In the genomic region with DNA sequence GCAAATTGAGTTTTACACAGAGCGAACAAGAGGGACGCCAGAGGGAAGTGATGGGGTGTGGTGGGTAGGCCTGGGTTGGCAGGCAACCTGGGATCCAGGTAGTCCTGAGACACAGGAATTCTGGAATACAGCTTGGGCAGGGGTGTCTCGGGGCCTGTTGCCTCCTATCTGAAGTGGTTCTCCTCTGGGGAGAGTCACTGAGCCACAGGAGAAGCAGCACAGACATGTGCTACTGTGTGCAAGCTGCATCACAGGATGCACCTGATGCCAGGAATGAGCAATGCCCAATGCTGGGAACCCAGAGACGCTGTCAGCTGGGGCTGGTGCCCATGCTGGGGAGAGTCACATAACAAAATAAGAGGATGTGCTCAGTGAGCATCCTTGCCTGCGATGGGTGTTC, we compare ENCODE assay signal across 16 cellular contexts.
DNase-seq lines count a peak whose midpoint lies in the region; ATAC-seq and TF ChIP-seq lines count a peak whose summit lies in the region.
"Had no signal": no experiment of that assay in that cellular context is flagged by ENCODE, and none has a peak within 500 bp of the region (broad histone marks: within the 10 kb centered on the region; RNA-seq: fewer than 3 reads in every experiment).

No MANE protein-coding gene starts in this region.

- CTCF ChIA-PET in activated CD4-positive, alpha-beta memory T cell treated with anti-CD3 and anti-CD28 coated beads for 36 hours (lab: Charles Lee), result interaction anchor here (0.7 kb wide), 1 partner anchor 10 kb away, joined by 3 read pairs; no protein-coding TSS in a partner anchor
- CTCF ChIA-PET in activated CD4-positive, alpha-beta memory T cell treated with anti-CD3 and anti-CD28 coated beads, Interleukin-2, amount 10 ng/mL, durations not matched to agents 7 days and 5 days (lab: Charles Lee), result no interaction called here
- CTCF ChIA-PET in Panc1 (lab: Charles Lee), result no interaction called here

- H3K4me3 Mint-ChIP-seq in activated CD4-positive, alpha-beta memory T cell treated with anti-CD3 and anti-CD28 coated beads for 36 hours, result no peak overlapping the region
- no peak overlapping the region for H3K4me3 Mint-ChIP-seq in activated CD4-positive, alpha-beta memory T cell treated with anti-CD3 and anti-CD28 coated beads, Interleukin-2, amount 10 ng/mL, durations not matched to agents 7 days and 5 days
- H3K4me3 Mint-ChIP-seq: B cell; CD8-positive, alpha-beta T cell; GM23338; IgD-negative memory B cell had no signal

- peaks cover 3% of the 10 kb centered on the region; the same call in 1 of the 2 replicates for H3K27me3 ChIP-seq in Panc1 (ENCODE audit: control insufficient read depth, insufficient read depth, low read length)
- H3K27me3 ChIP-seq in foreskin keratinocyte, result no peaks in the 10 kb centered on the region
- H3K27me3 ChIP-seq: BLaER1 treated with 17β-estradiol and CSF1 and Interleukin-3, amounts not matched to agents 10 nM and 100 nM had no signal

- ATAC-seq in Panc1 (peak; percentile 56), foreskin keratinocyte (peak; percentile 9), HG03045 (IDR thresholded peaks at IDR 0.05; ENCODE audit: unreplicated experiment) (no peak), HG03342 (IDR thresholded peaks at IDR 0.05; ENCODE audit: unreplicated experiment) (no peak)
- ATAC-seq: CD8-positive, alpha-beta T cell; GM23338 had no signal

- H3K9me3 Mint-ChIP-seq in activated CD4-positive, alpha-beta memory T cell treated with anti-CD3 and anti-CD28 coated beads for 36 hours, result no peaks in the 10 kb centered on the region
- H3K9me3 Mint-ChIP-seq in activated CD4-positive, alpha-beta memory T cell treated with anti-CD3 and anti-CD28 coated beads, Interleukin-2, amount 10 ng/mL, durations not matched to agents 7 days and 5 days, result no peaks in the 10 kb centered on the region
- H3K9me3 Mint-ChIP-seq: CD8-positive, alpha-beta T cell; GM23338; IgD-negative memory B cell had no signal

- H3K27ac Mint-ChIP-seq in activated CD4-positive, alpha-beta memory T cell treated with anti-CD3 and anti-CD28 coated beads for 36 hours, result no peak overlapping the region
- no peak overlapping the region for H3K27ac Mint-ChIP-seq in activated CD4-positive, alpha-beta memory T cell treated with anti-CD3 and anti-CD28 coated beads, Interleukin-2, amount 10 ng/mL, durations not matched to agents 7 days and 5 days
- H3K27ac Mint-ChIP-seq: B cell; CD8-positive, alpha-beta T cell; GM23338; IgD-negative memory B cell had no signal

- H3K4me1 ChIP-seq in Panc1 (ENCODE audit: control insufficient read depth, insufficient read depth, low read length), result no peaks in the 10 kb centered on the region
- H3K4me1 ChIP-seq in foreskin keratinocyte, result no peaks in the 10 kb centered on the region

- peaks cover 4% of the 10 kb centered on the region for H3K4me1 Mint-ChIP-seq in activated CD4-positive, alpha-beta memory T cell treated with anti-CD3 and anti-CD28 coated beads for 36 hours (ENCODE audit: low read depth)
- H3K4me1 Mint-ChIP-seq in activated CD4-positive, alpha-beta memory T cell treated with anti-CD3 and anti-CD28 coated beads, Interleukin-2, amount 10 ng/mL, durations not matched to agents 7 days and 5 days, result peaks cover 6% of the 10 kb centered on the region
- H3K4me1 Mint-ChIP-seq: B cell, IgD-negative memory B cell had no signal

- peak; percentile 22 for DNase-seq in activated CD4-positive, alpha-beta memory T cell treated with anti-CD3 and anti-CD28 coated beads for 36 hours
- no peak for DNase-seq in activated CD4-positive, alpha-beta memory T cell treated with anti-CD3 and anti-CD28 coated beads, Interleukin-2, amount 10 ng/mL, durations not matched to agents 7 days and 5 days
- DNase-seq in Panc1 (ENCODE audit: low read depth, low spot score) (no peak), foreskin keratinocyte (no peak), activated gamma-delta T cell (lab: John Stamatoyannopoulos, UW) (no peak)
- DNase-seq: CD8-positive, alpha-beta T cell; DMS 273 treated with DMSO at 0.1 percent for 48 hours; DMS79 treated with DMSO at 0.1 percent for 48 hours; GF-D8; HCEC 1CT had no signal

- in situ Hi-C loops in Panc1 (cut with HindIII; ENCODE audit: low pct_unique_long_range_greater_than_20kb, low sequenced_read_pairs), result no loop called here

- no TSS peak for BruUV-seq in Panc1 (replicated peaks; lab: Mats Ljungman, UMichigan)

- H3K36me3 ChIP-seq in Panc1 (ENCODE audit: control insufficient read depth, insufficient read depth, low read length), result no peaks in the 10 kb centered on the region
- H3K36me3 ChIP-seq: BLaER1 treated with 17β-estradiol and CSF1 and Interleukin-3, amounts not matched to agents 10 nM and 100 nM had no signal

- POLR2A ChIA-PET in activated CD4-positive, alpha-beta memory T cell treated with anti-CD3 and anti-CD28 coated beads for 36 hours (lab: Charles Lee), result no interaction called here
- POLR2A ChIA-PET in activated CD4-positive, alpha-beta memory T cell treated with anti-CD3 and anti-CD28 coated beads, Interleukin-2, amount 10 ng/mL, durations not matched to agents 7 days and 5 days (lab: Charles Lee), result no interaction called here
- POLR2A ChIA-PET in Panc1 (lab: Charles Lee), result no interaction called here

- no peak for TF ChIP-seq CTCF in Panc1 (IDR thresholded peaks at IDR 0.05)
- TF ChIP-seq CTCF in foreskin keratinocyte (conservative IDR thresholded peaks at IDR 0.05), result no peak

- intact Hi-C loops in activated CD4-positive, alpha-beta memory T cell treated with anti-CD3 and anti-CD28 coated beads for 36 hours (cut with micrococcal nuclease), result no loop called here
- intact Hi-C loops in Panc1 (cut with micrococcal nuclease; ENCODE audit: unreplicated experiment), result no loop called here

- peaks cover 1% of the 10 kb centered on the region for H3K27me3 Mint-ChIP-seq in activated CD4-positive, alpha-beta memory T cell treated with anti-CD3 and anti-CD28 coated beads for 36 hours
- peaks cover 10% of the 10 kb centered on the region for H3K27me3 Mint-ChIP-seq in activated CD4-positive, alpha-beta memory T cell treated with anti-CD3 and anti-CD28 coated beads, Interleukin-2, amount 10 ng/mL, durations not matched to agents 7 days and 5 days
- H3K27me3 Mint-ChIP-seq: IgD-negative memory B cell had no signal

- H3K9me3 ChIP-seq in Panc1 (ENCODE audit: control insufficient read depth, insufficient read depth, low read depth, low read length), result no peaks in the 10 kb centered on the region
- H3K9me3 ChIP-seq: BLaER1 treated with 17β-estradiol and CSF1 and Interleukin-3, amounts not matched to agents 10 nM and 100 nM had no signal

- no peak overlapping the region for H3K4me3 ChIP-seq in Panc1 (ENCODE audit: low read depth in 2 of 2, low read length in 2 of 2)
- H3K4me3 ChIP-seq: BLaER1 treated with 17β-estradiol and CSF1 and Interleukin-3, amounts not matched to agents 10 nM and 100 nM; GM23338 had no signal

- H3K27ac ChIP-seq in Panc1 (ENCODE audit: low read length) (no peak overlapping the region), foreskin keratinocyte (no peak overlapping the region)
- H3K27ac ChIP-seq: BLaER1 treated with 17β-estradiol and CSF1 and Interleukin-3, amounts not matched to agents 10 nM and 100 nM had no signal

- H3K36me3 Mint-ChIP-seq in activated CD4-positive, alpha-beta memory T cell treated with anti-CD3 and anti-CD28 coated beads for 36 hours, result no peaks in the 10 kb centered on the region
- H3K36me3 Mint-ChIP-seq in activated CD4-positive, alpha-beta memory T cell treated with anti-CD3 and anti-CD28 coated beads, Interleukin-2, amount 10 ng/mL, durations not matched to agents 7 days and 5 days (ENCODE audit: low read depth), result no peaks in the 10 kb centered on the region
- H3K36me3 Mint-ChIP-seq: CD8-positive, alpha-beta T cell; IgD-negative memory B cell had no signal

Comparison
In these comparisons a context has a peak if more than half of its experiments do, and no peak if none do; other contexts are left out.
1. ATAC-seq: peak in Panc1 (single experiment) and foreskin keratinocyte (single experiment); none in HG03045 (single experiment) and HG03342 (single experiment).